In genomic region chr6:32968770-32969684, GRCh38 we compare ENCODE assay signal across 1 cellular context.
TF ChIP-seq lines count a peak whose summit lies in the region.

No MANE protein-coding gene starts in this region.

TF ChIP-seq in H1, 55 proteins besides CTCF, POLR2A, EP300 and RAD21:
- TF ChIP-seq SIRT6 (IDR thresholded peaks at IDR 0.05; ENCODE audit: low read length): peak; percentile 55
- no peak for TF ChIP-seq EZH2 (IDR thresholded peaks at IDR 0.05; ENCODE audit: low read depth, low read length, severe bottlenecking)
- peak; percentile 80 for TF ChIP-seq TBP (IDR thresholded peaks at IDR 0.05; ENCODE audit: low read depth, low read length)
- TF ChIP-seq, protein P1, sequence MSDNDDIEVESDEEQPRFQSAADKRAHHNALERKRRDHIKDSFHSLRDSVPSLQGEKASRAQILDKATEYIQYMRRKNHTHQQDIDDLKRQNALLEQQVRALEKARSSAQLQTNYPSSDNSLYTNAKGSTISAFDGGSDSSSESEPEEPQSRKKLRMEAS (IDR thresholded peaks at IDR 0.05): peak; percentile 82
- peak; percentile 51 for TF ChIP-seq PHF8 (conservative IDR thresholded peaks at IDR 0.05; ENCODE audit: low read depth, low read length)
- peak; percentile 5; the same call in 1 of the 2 replicates for TF ChIP-seq CREB1 (IDR thresholded peaks at IDR 0.05)
- peak; percentile 98 for TF ChIP-seq TAF1 (IDR thresholded peaks at IDR 0.05; ENCODE audit: low read depth, low read length)
- peak; percentile 47 for TF ChIP-seq CTBP2 (IDR thresholded peaks at IDR 0.05; ENCODE audit: borderline replicate concordance, insufficient read depth, insufficient read length, low read length)
- TF ChIP-seq CEBPB (IDR thresholded peaks at IDR 0.05; ENCODE audit: low read depth, low read length): no peak
- TF ChIP-seq CBX8 (IDR thresholded peaks at IDR 0.05; ENCODE audit: borderline replicate concordance, low read depth, low read length): no peak
- 0 out of 4 replicates have a peak, but pooled peaks have one; percentile 42 to 57 for TF ChIP-seq SIN3A (conservative IDR thresholded peaks at IDR 0.05 in 1 of 2, IDR thresholded peaks at IDR 0.05 in 1 of 2; ENCODE audit: low read depth in 1 of 2, low read length in 2 of 2)
- TF ChIP-seq, protein P2, sequence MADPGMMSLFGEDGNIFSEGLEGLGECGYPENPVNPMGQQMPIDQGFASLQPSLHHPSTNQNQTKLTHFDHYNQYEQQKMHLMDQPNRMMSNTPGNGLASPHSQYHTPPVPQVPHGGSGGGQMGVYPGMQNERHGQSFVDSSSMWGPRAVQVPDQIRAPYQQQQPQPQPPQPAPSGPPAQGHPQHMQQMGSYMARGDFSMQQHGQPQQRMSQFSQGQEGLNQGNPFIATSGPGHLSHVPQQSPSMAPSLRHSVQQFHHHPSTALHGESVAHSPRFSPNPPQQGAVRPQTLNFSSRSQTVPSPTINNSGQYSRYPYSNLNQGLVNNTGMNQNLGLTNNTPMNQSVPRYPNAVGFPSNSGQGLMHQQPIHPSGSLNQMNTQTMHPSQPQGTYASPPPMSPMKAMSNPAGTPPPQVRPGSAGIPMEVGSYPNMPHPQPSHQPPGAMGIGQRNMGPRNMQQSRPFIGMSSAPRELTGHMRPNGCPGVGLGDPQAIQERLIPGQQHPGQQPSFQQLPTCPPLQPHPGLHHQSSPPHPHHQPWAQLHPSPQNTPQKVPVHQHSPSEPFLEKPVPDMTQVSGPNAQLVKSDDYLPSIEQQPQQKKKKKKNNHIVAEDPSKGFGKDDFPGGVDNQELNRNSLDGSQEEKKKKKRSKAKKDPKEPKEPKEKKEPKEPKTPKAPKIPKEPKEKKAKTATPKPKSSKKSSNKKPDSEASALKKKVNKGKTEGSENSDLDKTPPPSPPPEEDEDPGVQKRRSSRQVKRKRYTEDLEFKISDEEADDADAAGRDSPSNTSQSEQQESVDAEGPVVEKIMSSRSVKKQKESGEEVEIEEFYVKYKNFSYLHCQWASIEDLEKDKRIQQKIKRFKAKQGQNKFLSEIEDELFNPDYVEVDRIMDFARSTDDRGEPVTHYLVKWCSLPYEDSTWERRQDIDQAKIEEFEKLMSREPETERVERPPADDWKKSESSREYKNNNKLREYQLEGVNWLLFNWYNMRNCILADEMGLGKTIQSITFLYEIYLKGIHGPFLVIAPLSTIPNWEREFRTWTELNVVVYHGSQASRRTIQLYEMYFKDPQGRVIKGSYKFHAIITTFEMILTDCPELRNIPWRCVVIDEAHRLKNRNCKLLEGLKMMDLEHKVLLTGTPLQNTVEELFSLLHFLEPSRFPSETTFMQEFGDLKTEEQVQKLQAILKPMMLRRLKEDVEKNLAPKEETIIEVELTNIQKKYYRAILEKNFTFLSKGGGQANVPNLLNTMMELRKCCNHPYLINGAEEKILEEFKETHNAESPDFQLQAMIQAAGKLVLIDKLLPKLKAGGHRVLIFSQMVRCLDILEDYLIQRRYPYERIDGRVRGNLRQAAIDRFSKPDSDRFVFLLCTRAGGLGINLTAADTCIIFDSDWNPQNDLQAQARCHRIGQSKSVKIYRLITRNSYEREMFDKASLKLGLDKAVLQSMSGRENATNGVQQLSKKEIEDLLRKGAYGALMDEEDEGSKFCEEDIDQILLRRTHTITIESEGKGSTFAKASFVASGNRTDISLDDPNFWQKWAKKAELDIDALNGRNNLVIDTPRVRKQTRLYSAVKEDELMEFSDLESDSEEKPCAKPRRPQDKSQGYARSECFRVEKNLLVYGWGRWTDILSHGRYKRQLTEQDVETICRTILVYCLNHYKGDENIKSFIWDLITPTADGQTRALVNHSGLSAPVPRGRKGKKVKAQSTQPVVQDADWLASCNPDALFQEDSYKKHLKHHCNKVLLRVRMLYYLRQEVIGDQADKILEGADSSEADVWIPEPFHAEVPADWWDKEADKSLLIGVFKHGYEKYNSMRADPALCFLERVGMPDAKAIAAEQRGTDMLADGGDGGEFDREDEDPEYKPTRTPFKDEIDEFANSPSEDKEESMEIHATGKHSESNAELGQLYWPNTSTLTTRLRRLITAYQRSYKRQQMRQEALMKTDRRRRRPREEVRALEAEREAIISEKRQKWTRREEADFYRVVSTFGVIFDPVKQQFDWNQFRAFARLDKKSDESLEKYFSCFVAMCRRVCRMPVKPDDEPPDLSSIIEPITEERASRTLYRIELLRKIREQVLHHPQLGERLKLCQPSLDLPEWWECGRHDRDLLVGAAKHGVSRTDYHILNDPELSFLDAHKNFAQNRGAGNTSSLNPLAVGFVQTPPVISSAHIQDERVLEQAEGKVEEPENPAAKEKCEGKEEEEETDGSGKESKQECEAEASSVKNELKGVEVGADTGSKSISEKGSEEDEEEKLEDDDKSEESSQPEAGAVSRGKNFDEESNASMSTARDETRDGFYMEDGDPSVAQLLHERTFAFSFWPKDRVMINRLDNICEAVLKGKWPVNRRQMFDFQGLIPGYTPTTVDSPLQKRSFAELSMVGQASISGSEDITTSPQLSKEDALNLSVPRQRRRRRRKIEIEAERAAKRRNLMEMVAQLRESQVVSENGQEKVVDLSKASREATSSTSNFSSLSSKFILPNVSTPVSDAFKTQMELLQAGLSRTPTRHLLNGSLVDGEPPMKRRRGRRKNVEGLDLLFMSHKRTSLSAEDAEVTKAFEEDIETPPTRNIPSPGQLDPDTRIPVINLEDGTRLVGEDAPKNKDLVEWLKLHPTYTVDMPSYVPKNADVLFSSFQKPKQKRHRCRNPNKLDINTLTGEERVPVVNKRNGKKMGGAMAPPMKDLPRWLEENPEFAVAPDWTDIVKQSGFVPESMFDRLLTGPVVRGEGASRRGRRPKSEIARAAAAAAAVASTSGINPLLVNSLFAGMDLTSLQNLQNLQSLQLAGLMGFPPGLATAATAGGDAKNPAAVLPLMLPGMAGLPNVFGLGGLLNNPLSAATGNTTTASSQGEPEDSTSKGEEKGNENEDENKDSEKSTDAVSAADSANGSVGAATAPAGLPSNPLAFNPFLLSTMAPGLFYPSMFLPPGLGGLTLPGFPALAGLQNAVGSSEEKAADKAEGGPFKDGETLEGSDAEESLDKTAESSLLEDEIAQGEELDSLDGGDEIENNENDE (IDR thresholded peaks at IDR 0.05; ENCODE audit: insufficient replicate concordance, low read length): peak; percentile 20
- peak; percentile 54; the same call in 1 of the 2 replicates for TF ChIP-seq ATF3 (IDR thresholded peaks at IDR 0.05; ENCODE audit: insufficient read depth, low read depth, low read length)
- peak; percentile 21; the same call in 1 of the 2 replicates for TF ChIP-seq BACH1 (IDR thresholded peaks at IDR 0.05; ENCODE audit: low read length)
- peak; percentile 19; the same call in 1 of the 2 replicates for TF ChIP-seq GTF2F1 (IDR thresholded peaks at IDR 0.05; ENCODE audit: borderline replicate concordance, low read depth, low read length)
- no peak for TF ChIP-seq NANOG (IDR thresholded peaks at IDR 0.05; ENCODE audit: insufficient read depth, low read depth, low read length, poor library complexity, severe bottlenecking)
- TF ChIP-seq, protein P3, sequence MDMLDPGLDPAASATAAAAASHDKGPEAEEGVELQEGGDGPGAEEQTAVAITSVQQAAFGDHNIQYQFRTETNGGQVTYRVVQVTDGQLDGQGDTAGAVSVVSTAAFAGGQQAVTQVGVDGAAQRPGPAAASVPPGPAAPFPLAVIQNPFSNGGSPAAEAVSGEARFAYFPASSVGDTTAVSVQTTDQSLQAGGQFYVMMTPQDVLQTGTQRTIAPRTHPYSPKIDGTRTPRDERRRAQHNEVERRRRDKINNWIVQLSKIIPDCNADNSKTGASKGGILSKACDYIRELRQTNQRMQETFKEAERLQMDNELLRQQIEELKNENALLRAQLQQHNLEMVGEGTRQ (IDR thresholded peaks at IDR 0.05; ENCODE audit: low read length): peak; percentile 78
- no peak; a peak in 2 of 4 replicates for TF ChIP-seq HDAC2 (IDR thresholded peaks at IDR 0.05; ENCODE audit: borderline replicate concordance in 1 of 2, low read depth in 2 of 2, low read length in 2 of 2)
- 0 out of 2 replicates have a peak, but pooled peaks have one; percentile 15 for TF ChIP-seq YY1 (IDR thresholded peaks at IDR 0.05; ENCODE audit: low read depth, low read length)
- TF ChIP-seq POLR2AphosphoS5 (IDR thresholded peaks at IDR 0.05; ENCODE audit: low read depth, low read length): peak; percentile 97
- peak; percentile 9; the same call in 1 of the 2 replicates for TF ChIP-seq SP1 (IDR thresholded peaks at IDR 0.05; ENCODE audit: low read depth, low read length)
